In genomic region chr9:127104465-127105311, GRCh38 we compare ENCODE assay signal across 1 cellular context.
TF ChIP-seq lines count a peak whose summit lies in the region.

No MANE protein-coding gene starts in this region.

TF ChIP-seq in HepG2, 621 proteins besides CTCF, POLR2A, EP300 and RAD21:
- TF ChIP-seq ZNF496 (CRISPR knock-in tag; IDR thresholded peaks at IDR 0.05; ENCODE audit: insufficient replicate concordance), result no peak
- TF ChIP-seq CEBPB (IDR thresholded peaks at IDR 0.05; ENCODE audit: borderline replicate concordance, low read depth, low read length), result peak; percentile 30; the same call in 1 of the 2 replicates
